8 cellular contexts compared by ENCODE assay signal in the genomic region with DNA sequence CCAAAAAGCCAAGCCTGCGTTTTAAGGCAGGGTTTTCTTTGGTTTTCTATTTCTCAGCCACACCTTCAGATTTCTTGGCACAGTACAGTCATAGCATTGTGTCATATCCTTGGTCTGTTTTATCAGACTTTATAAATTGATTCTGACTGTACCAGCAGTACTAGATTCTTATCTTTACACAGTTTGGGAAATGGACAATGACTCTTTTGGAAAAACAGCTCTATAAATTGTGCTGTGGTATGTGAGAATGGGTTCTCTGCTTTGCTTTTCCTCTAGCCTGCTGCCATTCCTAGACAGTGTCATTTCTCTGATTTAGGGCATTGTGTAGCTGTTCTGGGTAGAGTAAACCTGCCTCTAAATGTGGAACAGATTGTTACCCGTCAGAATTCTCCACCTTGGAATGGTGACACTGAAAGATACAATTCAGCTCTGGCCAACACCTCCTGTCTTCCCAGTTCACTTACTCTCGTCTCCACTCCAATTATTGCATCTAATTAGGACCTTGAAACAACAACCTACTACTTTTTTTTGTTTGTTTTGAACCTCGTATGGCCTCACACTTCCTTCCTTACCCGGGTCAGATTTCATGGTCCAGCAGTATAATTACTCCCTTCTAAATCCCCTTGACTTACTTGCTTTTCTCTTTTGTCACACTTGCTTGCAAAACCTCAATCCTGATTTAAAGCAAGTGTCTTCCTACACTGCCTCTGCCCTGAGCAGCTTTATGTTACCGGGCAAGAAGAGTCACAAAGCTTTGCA.
DNase-seq lines count a peak whose midpoint lies in the region; ATAC-seq, FAIRE-seq and TF ChIP-seq lines count a peak whose summit lies in the region.

No MANE protein-coding gene starts in this region.

- peak overlapping the region in 1 of 2 donors; percentile 57 for H3K27ac ChIP-seq in small intestine (ENCODE audit: low read depth in 1 of 2, low read length in 1 of 2)

- no peak for ATAC-seq in HG03175 (IDR thresholded peaks at IDR 0.05; ENCODE audit: unreplicated experiment)

- peaks cover 16% of the 10 kb centered on the region for H3K4me1 Mint-ChIP-seq in mesothelial cell of epicardium
- H3K4me1 Mint-ChIP-seq in activated CD4-positive, alpha-beta T cell treated with anti-CD3 and anti-CD28 coated beads, Interleukin-2, amount 10 ng/mL, durations not matched to agents 7 days and 5 days: peaks cover under 1% of the 10 kb centered on the region

- H3K9me3 Mint-ChIP-seq in mesothelial cell of epicardium: no peaks in the 10 kb centered on the region
- H3K9me3 Mint-ChIP-seq in activated CD4-positive, alpha-beta T cell treated with anti-CD3 and anti-CD28 coated beads, Interleukin-2, amount 10 ng/mL, durations not matched to agents 7 days and 5 days: no peaks in the 10 kb centered on the region

- POLR2A ChIA-PET in activated CD4-positive, alpha-beta T cell treated with anti-CD3 and anti-CD28 coated beads, Interleukin-2, amount 10 ng/mL, durations not matched to agents 7 days and 5 days (lab: Charles Lee): interaction anchor here (0.6 to 0.7 kb wide), 2 partner anchors 18 to 112 kb away, joined by 3 to 10 read pairs; no protein-coding TSS in a partner anchor

- DNase-seq in HCEC 1CT (peak; percentile 50), SK-N-DZ (ENCODE audit: low spot score) (peak; percentile 44), glomerular visceral epithelial cell (ENCODE audit: extremely low spot score) (peak; percentile 11), small intestine (peak; percentile 51), mesothelial cell of epicardium (ENCODE audit: low spot score in 2 of 2, unreplicated experiment in 2 of 2) (no peak), SHP77 treated with DMSO at 0.1 percent for 48 hours (lab: John Stamatoyannopoulos, UW) (no peak)
- no peak for DNase-seq in activated CD4-positive, alpha-beta T cell treated with anti-CD3 and anti-CD28 coated beads, Interleukin-2, amount 10 ng/mL, durations not matched to agents 7 days and 5 days

- peaks cover 0 to 12% of the 10 kb centered on the region in 2 donors for H3K4me1 ChIP-seq in small intestine (ENCODE audit: control insufficient read depth in 2 of 2, insufficient read depth in 1 of 2, low read depth in 1 of 2, low read length in 1 of 2)

- H3K9me3 ChIP-seq in small intestine (ENCODE audit: control insufficient read depth, low read depth): no peaks in the 10 kb centered on the region

- TF ChIP-seq CTCF in mesothelial cell of epicardium (IDR thresholded peaks at IDR 0.05; ENCODE audit: unreplicated experiment): no peak

- CTCF ChIA-PET in activated CD4-positive, alpha-beta T cell treated with anti-CD3 and anti-CD28 coated beads, Interleukin-2, amount 10 ng/mL, durations not matched to agents 7 days and 5 days (lab: Charles Lee): no interaction called here

- H3K36me3 Mint-ChIP-seq in mesothelial cell of epicardium: no peaks in the 10 kb centered on the region
- peaks cover 4% of the 10 kb centered on the region for H3K36me3 Mint-ChIP-seq in activated CD4-positive, alpha-beta T cell treated with anti-CD3 and anti-CD28 coated beads, Interleukin-2, amount 10 ng/mL, durations not matched to agents 7 days and 5 days (ENCODE audit: low read depth)

- no peak overlapping the region for H3K27ac Mint-ChIP-seq in mesothelial cell of epicardium
- H3K27ac Mint-ChIP-seq in activated CD4-positive, alpha-beta T cell treated with anti-CD3 and anti-CD28 coated beads, Interleukin-2, amount 10 ng/mL, durations not matched to agents 7 days and 5 days: no peak overlapping the region

- no peaks in the 10 kb centered on the region for H3K27me3 ChIP-seq in small intestine (ENCODE audit: control insufficient read depth in 2 of 2, insufficient read depth in 2 of 2, low read length in 2 of 2)

- H3K36me3 ChIP-seq in small intestine (ENCODE audit: control insufficient read depth in 2 of 2, insufficient read depth in 2 of 2, low read length in 2 of 2): no peaks in the 10 kb centered on the region

- H3K4me3 Mint-ChIP-seq in mesothelial cell of epicardium: no peak overlapping the region
- H3K4me3 Mint-ChIP-seq in activated CD4-positive, alpha-beta T cell treated with anti-CD3 and anti-CD28 coated beads, Interleukin-2, amount 10 ng/mL, durations not matched to agents 7 days and 5 days: no peak overlapping the region

- H3K27me3 Mint-ChIP-seq in mesothelial cell of epicardium (ENCODE audit: low read depth): no peaks in the 10 kb centered on the region
- H3K27me3 Mint-ChIP-seq in activated CD4-positive, alpha-beta T cell treated with anti-CD3 and anti-CD28 coated beads, Interleukin-2, amount 10 ng/mL, durations not matched to agents 7 days and 5 days: no peaks in the 10 kb centered on the region

- 20 to 36% (median 26%) methylated on average over 6 of the region's 6 CpGs for WGBS in small intestine, 3 donors

- H3K4me3 ChIP-seq in small intestine (ENCODE audit: low read depth in 1 of 2, low read length in 2 of 2): no peak overlapping the region

- peak; percentile 49 for FAIRE-seq in small intestine (lab: Jason Lieb, UNC)

Comparison
In these comparisons a context has a peak if more than half of its experiments do, and no peak if none do; other contexts are left out.
1. DNase-seq: peak in HCEC 1CT (single experiment), SK-N-DZ (single experiment), glomerular visceral epithelial cell (single experiment) and small intestine (single experiment); none in mesothelial cell of epicardium (0 of 2), activated CD4-positive, alpha-beta T cell treated with anti-CD3 and anti-CD28 coated beads, Interleukin-2, amount 10 ng/mL, durations not matched to agents 7 days and 5 days (single experiment) and SHP77 treated with DMSO at 0.1 percent for 48 hours (single experiment).